Comparison of ENCODE assay signal across 9 cellular contexts in the genomic region with DNA sequence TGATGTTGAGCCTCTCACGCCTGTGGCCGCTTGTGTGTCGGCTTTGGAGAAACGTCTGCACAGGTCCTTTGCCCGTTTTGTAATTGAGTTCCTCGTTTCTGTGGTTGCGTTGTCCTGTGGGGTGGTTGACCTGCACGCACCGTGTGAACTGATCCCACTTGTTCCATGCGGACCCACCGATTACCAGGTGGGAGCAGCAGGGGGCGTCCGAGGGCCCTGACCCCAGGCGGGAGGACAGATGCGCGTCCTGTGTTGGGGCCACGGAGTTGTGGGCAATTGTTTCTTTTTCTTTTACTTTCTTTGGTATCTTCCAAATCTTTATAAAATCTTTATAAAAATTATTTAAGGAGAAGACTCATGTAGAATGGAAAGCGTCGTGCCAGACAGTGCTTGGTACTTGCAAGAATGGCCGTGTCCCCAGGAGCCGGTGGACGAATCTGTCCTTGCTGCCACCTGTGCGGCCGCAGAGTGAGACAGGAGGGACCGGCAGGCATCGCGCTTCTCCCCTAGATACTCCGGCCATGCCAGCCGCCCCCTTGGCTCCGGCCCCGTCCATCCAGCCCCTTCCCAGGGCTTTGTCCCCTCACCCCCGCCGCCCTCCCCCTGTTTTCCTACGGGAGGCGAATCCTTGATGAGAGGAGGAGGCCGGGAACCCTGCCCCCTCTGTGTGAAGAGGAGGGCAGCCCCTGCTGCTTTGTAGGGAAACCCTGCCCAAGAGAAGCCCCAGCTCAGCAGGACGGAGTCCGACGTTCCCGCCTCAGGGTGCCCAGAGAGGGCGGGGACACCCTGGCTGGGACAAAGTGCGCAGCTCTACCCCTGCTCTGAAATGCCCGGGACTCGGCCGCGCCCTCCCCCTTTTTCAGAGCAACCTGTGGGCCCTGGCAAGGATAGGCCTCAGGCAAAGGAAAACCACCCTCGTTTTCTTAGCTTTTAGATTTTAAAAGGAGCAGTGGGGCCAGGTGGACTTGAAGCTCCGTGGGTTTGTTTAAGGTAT. TPM values are rescaled to one million over a fixed set of nuclear protein-coding genes. Genes with fewer than 3 reads are reported as not detected.
DNase-seq lines count a peak whose midpoint lies in the region; ATAC-seq and TF ChIP-seq lines count a peak whose summit lies in the region.
"Had no signal": no experiment of that assay in that cellular context is flagged by ENCODE, and none has a peak within 500 bp of the region (broad histone marks: within the 10 kb centered on the region; RNA-seq: fewer than 3 reads in every experiment).

No MANE protein-coding gene starts in this region.

- H4K91ac ChIP-seq in H9 (ENCODE audit: insufficient read length, low read depth, low read length), result no peak overlapping the region

- H3K27ac Mint-ChIP-seq in H9 (peak overlapping the region in 1 of 3 experiments; percentile 93; a peak in 4 of 7 replicates), nephron (no peak overlapping the region)
- no peak overlapping the region for H3K27ac Mint-ChIP-seq in activated CD4-positive, alpha-beta T cell treated with anti-CD3 and anti-CD28 coated beads, Interleukin-2, amount 10 ng/mL, durations not matched to agents 24 days and 14 days
- peak overlapping the region in 1 of 2 donors; percentile 10 for H3K27ac Mint-ChIP-seq in effector memory CD8-positive, alpha-beta T cell

- no peaks in the 10 kb centered on the region for H3K23me2 ChIP-seq in H9 (ENCODE audit: insufficient read length, low read depth, low read length, poor library complexity, severe bottlenecking)

- no peak overlapping the region; a peak in 1 of 5 replicates for H3K4me3 Mint-ChIP-seq in H9
- H3K4me3 Mint-ChIP-seq in activated CD4-positive, alpha-beta T cell treated with anti-CD3 and anti-CD28 coated beads, Interleukin-2, amount 10 ng/mL, durations not matched to agents 24 days and 14 days, result no peak overlapping the region
- H3K4me3 Mint-ChIP-seq in effector memory CD8-positive, alpha-beta T cell, result no peak overlapping the region
- H3K4me3 Mint-ChIP-seq in nephron, result peak overlapping the region in 1 of 3 experiments; percentile 9

- H2AK5ac ChIP-seq in H9 (ENCODE audit: insufficient read length, low read length), result no peak overlapping the region

- no peak overlapping the region for H3K23ac ChIP-seq in H9 (ENCODE audit: insufficient read length, low read depth, low read length)

- TF ChIP-seq CTCF in H9 (conservative IDR thresholded peaks at IDR 0.05), result peak; percentile 83
- TF ChIP-seq CTCF in nephron (IDR thresholded peaks at IDR 0.05; ENCODE audit: unreplicated experiment in 3 of 3), result peak; percentile 35 to 62 (median 36)

- H2BK15ac ChIP-seq in H9 (ENCODE audit: low read depth, low read length), result no peak overlapping the region

- no peaks in the 10 kb centered on the region for H3K9me3 ChIP-seq in H9 (ENCODE audit: control insufficient read depth, low read depth, low read length)

- no peak overlapping the region for H3K18ac ChIP-seq in H9 (ENCODE audit: insufficient read length, low read depth, low read length)

- H4K8ac ChIP-seq in H9 (replicated peaks; ENCODE audit: insufficient read length, low read depth, low read length), result no peak overlapping the region

- H3K4ac ChIP-seq in H9 (ENCODE audit: low read depth, low read length), result no peak overlapping the region

- intact Hi-C loops in activated CD4-positive, alpha-beta T cell treated with anti-CD3 and anti-CD28 coated beads, Interleukin-2, amount 10 ng/mL, durations not matched to agents 24 days and 14 days (cut with micrococcal nuclease), result no loop called here

- no peak overlapping the region for H2AFZ ChIP-seq in H9 (ENCODE audit: low read length)

- H3K79me1 ChIP-seq in H9 (ENCODE audit: insufficient read depth, low read depth, low read length, poor library complexity, severe bottlenecking), result no peaks in the 10 kb centered on the region

- H3T11ph ChIP-seq in H9 (ENCODE audit: low read length), result no peak overlapping the region

- H2BK5ac ChIP-seq in H9 (ENCODE audit: insufficient read length, low read length), result no peak overlapping the region

- H2BK20ac ChIP-seq in H9 (ENCODE audit: low read depth, low read length, poor library complexity, severe bottlenecking), result no peak overlapping the region

- DNase-seq in H9, result peak; percentile 82
- DNase-seq in activated CD4-positive, alpha-beta T cell treated with anti-CD3 and anti-CD28 coated beads, Interleukin-2, amount 10 ng/mL, durations not matched to agents 24 days and 14 days, result peak; percentile 81
- peak; percentile 19 to 37 (median 23) for DNase-seq in effector memory CD8-positive, alpha-beta T cell
- no peak for DNase-seq in NCI-H524 treated with DMSO at 0.1 percent for 48 hours (lab: John Stamatoyannopoulos, UW)
- DNase-seq in NCI-H2081 (lab: John Stamatoyannopoulos, UW), result no peak
- no peak for DNase-seq in UCSD-AML1 (lab: John Stamatoyannopoulos, UW; ENCODE audit: unreplicated experiment)

- H3K9me3 Mint-ChIP-seq in H9, result no peaks in the 10 kb centered on the region
- H3K9me3 Mint-ChIP-seq in activated CD4-positive, alpha-beta T cell treated with anti-CD3 and anti-CD28 coated beads, Interleukin-2, amount 10 ng/mL, durations not matched to agents 24 days and 14 days, result no peaks in the 10 kb centered on the region
- H3K9me3 Mint-ChIP-seq in effector memory CD8-positive, alpha-beta T cell, result no peaks in the 10 kb centered on the region
- no peaks in the 10 kb centered on the region for H3K9me3 Mint-ChIP-seq in nephron

- no peak overlapping the region for H4K5ac ChIP-seq in H9 (ENCODE audit: insufficient read length, low read depth, low read length)

- no peaks in the 10 kb centered on the region for H3K27me3 ChIP-seq in H9 (ENCODE audit: insufficient read depth, low read length)
- H3K27me3 ChIP-seq: SJSA1 had no signal

- H3K4me2 ChIP-seq in H9 (ENCODE audit: insufficient read depth, insufficient read length, low read length), result no peak overlapping the region

- H3K36me3 Mint-ChIP-seq in H9 (ENCODE audit: insufficient read depth in 1 of 3, low read depth in 3 of 3) (peaks cover 0 to 8% (median 2%) of the 10 kb centered on the region in 3 experiments; a peak in 4 of 7 replicates), nephron (ENCODE audit: low read depth) (no peaks in the 10 kb centered on the region)
- H3K36me3 Mint-ChIP-seq in activated CD4-positive, alpha-beta T cell treated with anti-CD3 and anti-CD28 coated beads, Interleukin-2, amount 10 ng/mL, durations not matched to agents 24 days and 14 days (ENCODE audit: low read depth), result no peaks in the 10 kb centered on the region
- peaks cover 5% of the 10 kb centered on the region for H3K36me3 Mint-ChIP-seq in effector memory CD8-positive, alpha-beta T cell (ENCODE audit: insufficient read depth)

- H2BK120ac ChIP-seq in H9 (ENCODE audit: low read depth, low read length, poor library complexity, severe bottlenecking), result no peak overlapping the region

- H3K4me1 Mint-ChIP-seq in H9 (peaks cover 8 to 26% of the 10 kb centered on the region in 2 experiments), nephron (peaks cover 13% of the 10 kb centered on the region)
- H3K4me1 Mint-ChIP-seq in activated CD4-positive, alpha-beta T cell treated with anti-CD3 and anti-CD28 coated beads, Interleukin-2, amount 10 ng/mL, durations not matched to agents 24 days and 14 days, result no peaks in the 10 kb centered on the region
- H3K4me1 Mint-ChIP-seq in effector memory CD8-positive, alpha-beta T cell (ENCODE audit: low read depth in 2 of 2), result peaks cover 0 to 6% of the 10 kb centered on the region in 2 donors

- H2BK12ac ChIP-seq in H9 (ENCODE audit: insufficient read length, low read depth, low read length), result no peak overlapping the region

- no peak for ATAC-seq in effector memory CD8-positive, alpha-beta T cell (replicated peaks)
- ATAC-seq in HG03097 (IDR thresholded peaks at IDR 0.05; ENCODE audit: low FRiP score, unreplicated experiment), result no peak

- no peak overlapping the region for H3K56ac ChIP-seq in H9 (ENCODE audit: insufficient read length, low read depth, low read length)

- WGBS in H9 (ENCODE audit: extremely low coverage, insufficient read length, low lambda C conversion rate), result no CpG with 5 or more reads among the region's 48 CpGs

- H3K27ac ChIP-seq in H9 (ENCODE audit: insufficient read length, low read depth, low read length), result no peak overlapping the region
- H3K27ac ChIP-seq: SJSA1 had no signal

- H3K14ac ChIP-seq in H9 (ENCODE audit: insufficient read depth, low read length), result no peak overlapping the region; the same call in 1 of the 2 replicates

- H4K20me1 ChIP-seq in H9 (ENCODE audit: control insufficient read depth, insufficient read depth, insufficient read length), result no peaks in the 10 kb centered on the region

- H3K27me3 Mint-ChIP-seq in H9 (ENCODE audit: low read depth) (no peaks in the 10 kb centered on the region), nephron (ENCODE audit: low read depth) (peaks cover 9% of the 10 kb centered on the region)
- no peaks in the 10 kb centered on the region for H3K27me3 Mint-ChIP-seq in activated CD4-positive, alpha-beta T cell treated with anti-CD3 and anti-CD28 coated beads, Interleukin-2, amount 10 ng/mL, durations not matched to agents 24 days and 14 days
- no peaks in the 10 kb centered on the region for H3K27me3 Mint-ChIP-seq in effector memory CD8-positive, alpha-beta T cell

- H3K79me2 ChIP-seq in H9 (ENCODE audit: insufficient read depth, low read length), result no peaks in the 10 kb centered on the region

- no peak overlapping the region for H3K9ac ChIP-seq in H9 (ENCODE audit: extremely low read depth, insufficient read length, low read length)

- H3K4me1 ChIP-seq in H9 (ENCODE audit: insufficient read depth, low read length), result no peaks in the 10 kb centered on the region
- H3K4me1 ChIP-seq: SJSA1 had no signal

RNA-seq across cellular contexts. Expression of a gene that starts 41.7 kb away (rescaled TPM):
- total RNA-seq in H9 (2021), result 42.0 and 48.4 TPM in 2 replicates
- 2.5 and 3.0 TPM in 2 replicates for total RNA-seq in activated CD4-positive, alpha-beta T cell treated with anti-CD3 and anti-CD28 coated beads, Interleukin-2, amount 10 ng/mL, durations not matched to agents 24 days and 14 days

Comparison
In these comparisons a context has a peak if more than half of its experiments do, and no peak if none do; other contexts are left out.
1. DNase-seq: peak in H9 (single experiment), activated CD4-positive, alpha-beta T cell treated with anti-CD3 and anti-CD28 coated beads, Interleukin-2, amount 10 ng/mL, durations not matched to agents 24 days and 14 days (single experiment) and effector memory CD8-positive, alpha-beta T cell (3 of 3); none in NCI-H524 treated with DMSO at 0.1 percent for 48 hours (single experiment), NCI-H2081 (0 of 2) and UCSD-AML1 (single experiment).
2. RNA of a gene that starts 41.7 kb away (total RNA-seq): 42.0 to 48.4 TPM in H9; 2.5 to 3.0 TPM in activated CD4-positive, alpha-beta T cell treated with anti-CD3 and anti-CD28 coated beads, Interleukin-2, amount 10 ng/mL, durations not matched to agents 24 days and 14 days; every median in the first group is over 10 times any median in the second.